ENCODE assay signal across 9 cellular contexts in the genomic region with DNA sequence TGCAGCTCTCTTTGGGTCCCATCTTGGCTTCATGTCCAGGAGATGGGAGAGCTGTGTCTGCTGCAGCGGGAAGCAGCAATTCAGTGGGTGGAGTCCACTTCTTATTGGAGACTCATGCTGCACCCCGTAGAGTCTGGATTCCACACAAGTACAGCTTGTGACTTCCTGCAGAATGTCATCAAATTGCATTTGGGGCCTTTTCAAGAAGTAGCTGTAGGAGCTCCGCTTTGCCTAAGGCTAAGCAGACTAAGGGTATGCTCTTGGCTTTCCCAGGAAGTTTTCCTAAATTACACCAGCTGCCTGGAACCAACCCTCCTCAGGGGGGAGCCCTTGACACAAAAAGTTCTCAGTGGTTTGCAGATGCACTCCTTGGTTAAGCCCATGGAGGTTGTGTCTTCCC. TPM values are rescaled to one million over a fixed set of nuclear protein-coding genes. Genes with fewer than 3 reads are reported as not detected.
DNase-seq lines count a peak whose midpoint lies in the region; ATAC-seq and TF ChIP-seq lines count a peak whose summit lies in the region.
"Had no signal": no experiment of that assay in that cellular context is flagged by ENCODE, and none has a peak within 500 bp of the region (broad histone marks: within the 10 kb centered on the region; RNA-seq: fewer than 3 reads in every experiment).

No MANE protein-coding gene starts in this region.

- in situ Hi-C loops in GM13976 (cut with MboI; ENCODE audit: low sequenced_read_pairs, unreplicated experiment) = no loop called here

- TF ChIP-seq CTCF in 22Rv1 (IDR thresholded peaks at IDR 0.05) (peak; percentile 77), GM13976 (IDR thresholded peaks at IDR 0.05; ENCODE audit: borderline replicate concordance, control extremely low read depth, extremely low read depth, insufficient read depth, missing control alignments) (peak; percentile 52), foreskin fibroblast (IDR thresholded peaks at IDR 0.05; ENCODE audit: low read depth, low read length) (peak; percentile 65)

- peak overlapping the region in 1 of 2 donors; percentile 10 for H3K4me3 ChIP-seq in foreskin fibroblast (ENCODE audit: low read depth in 1 of 2, low read length in 2 of 2)

- H3K27ac ChIP-seq in 22Rv1 = no peak overlapping the region

- no peak for ATAC-seq in GM18858 (IDR thresholded peaks at IDR 0.05; ENCODE audit: unreplicated experiment)

- DNase-seq in GM13976 (ENCODE audit: low spot score) = no peak
- DNase-seq in RPMI8226 = peak; percentile 41
- DNase-seq in foreskin fibroblast = peak; percentile 66 to 83
- DNase-seq in putamen (ENCODE audit: low spot score) = no peak
- DNase-seq in mesenteric fat pad (ENCODE audit: low spot score) = no peak
- no peak for DNase-seq in stimulated activated CD4-positive, alpha-beta T cell treated with anti-CD3 and anti-CD28 coated beads, Interleukin-15, amount 100 ng/mL, for 24 hours

RNA-seq across cellular contexts. Expression of a gene that starts 5.7 kb away (rescaled TPM):
- 44.6 TPM for total RNA-seq in mesenteric fat pad

RNA-seq across cellular contexts. Expression of a gene that starts 18.3 kb away (rescaled TPM):
- 90.8 TPM for total RNA-seq in mesenteric fat pad

RNA-seq across cellular contexts. Expression of a gene that starts 45.8 kb away (rescaled TPM):
- 52.3 TPM for total RNA-seq in mesenteric fat pad

RNA-seq across cellular contexts. Expression of a gene that starts 49.3 kb away (rescaled TPM):
- not detected for total RNA-seq in mesenteric fat pad
- total RNA-seq: T-helper 2 cell treated with Interferon-gamma antibody and Interleukin-4, amounts not matched to agents 100 ng/mL and 5 ng/mL, for 36 hours had no signal

Comparison
In these comparisons a context has a peak if more than half of its experiments do, and no peak if none do; other contexts are left out.
1. DNase-seq: peak in RPMI8226 (single experiment) and foreskin fibroblast (2 of 2); none in GM13976 (single experiment), putamen (single experiment), mesenteric fat pad (single experiment) and stimulated activated CD4-positive, alpha-beta T cell treated with anti-CD3 and anti-CD28 coated beads, Interleukin-15, amount 100 ng/mL, for 24 hours (single experiment).
2. Peak in every context shown above with its lines, with median percentiles within 50 percentile points of each other: CTCF ChIP-seq.